15 cellular contexts compared by ENCODE assay signal in genomic region chr1:208157769-208158168, GRCh38.
DNase-seq lines count a peak whose midpoint lies in the region; ATAC-seq and TF ChIP-seq lines count a peak whose summit lies in the region.
"Had no signal": no experiment of that assay in that cellular context is flagged by ENCODE, and none has a peak within 500 bp of the region (broad histone marks: within the 10 kb centered on the region; RNA-seq: fewer than 3 reads in every experiment).

No MANE protein-coding gene starts in this region.

- no peak overlapping the region for H3K4ac ChIP-seq in mesenchymal stem cell (ENCODE audit: low read depth in 1 of 2, low read length in 2 of 2)

- peak overlapping the region; percentile 7 for H4K91ac ChIP-seq in mesenchymal stem cell (ENCODE audit: low read length)

- 100% methylated on average over 3 of the region's 3 CpGs for WGBS in mesenchymal stem cell
- 69 to 76% methylated on average over 3 of the region's 3 CpGs for WGBS in thyroid gland, 2 donors

- H3K4me3 ChIP-seq in HUES6 (ENCODE audit: low read depth, low read length): no peak overlapping the region
- H3K4me3 ChIP-seq in choroid plexus epithelial cell (ENCODE audit: low read depth, low read length): no peak overlapping the region
- H3K4me3 ChIP-seq in mesenchymal stem cell (ENCODE audit: insufficient read depth in 1 of 2, low read depth in 1 of 2, low read length in 2 of 2): no peak overlapping the region
- H3K4me3 ChIP-seq in thyroid gland (replicated peaks in 1 of 3): no peak overlapping the region
- H3K4me3 ChIP-seq: GM23248 had no signal

- no peak overlapping the region for H3K18ac ChIP-seq in mesenchymal stem cell (ENCODE audit: low read depth in 1 of 2, low read length in 2 of 2)

- H3K9ac ChIP-seq in HUES6 (ENCODE audit: low read length) (peak overlapping the region; percentile 4), mesenchymal stem cell (ENCODE audit: low read length) (no peak overlapping the region)
- H3K9ac ChIP-seq: GM23248 had no signal

- no peaks in the 10 kb centered on the region for H3K9me3 ChIP-seq in HUES6 (ENCODE audit: control insufficient read depth, insufficient read depth, low read depth, low read length)
- H3K9me3 ChIP-seq in mesenchymal stem cell (ENCODE audit: control insufficient read depth, low read length): no peaks in the 10 kb centered on the region
- no peaks in the 10 kb centered on the region for H3K9me3 ChIP-seq in thyroid gland

- TF ChIP-seq CTCF in choroid plexus epithelial cell (conservative IDR thresholded peaks at IDR 0.05; ENCODE audit: low read depth, low read length) (no peak), thyroid gland (IDR thresholded peaks at IDR 0.05) (no peak)

- H3K27me3 ChIP-seq in HUES6 (ENCODE audit: control insufficient read depth, insufficient read depth, low read length) (peaks cover 5% of the 10 kb centered on the region; the same call in 1 of the 2 replicates), mesenchymal stem cell (ENCODE audit: control insufficient read depth in 1 of 2, insufficient read depth in 1 of 2, low read length in 2 of 2) (peaks cover 0 to 6% of the 10 kb centered on the region in 2 experiments), thyroid gland (no peaks in the 10 kb centered on the region)

- no peak overlapping the region for H2BK5ac ChIP-seq in mesenchymal stem cell (ENCODE audit: low read depth, low read length, poor library complexity, severe bottlenecking)

- no peaks in the 10 kb centered on the region for H3K36me3 ChIP-seq in HUES6 (ENCODE audit: control insufficient read depth, insufficient read depth, low read length)
- no peaks in the 10 kb centered on the region for H3K36me3 ChIP-seq in mesenchymal stem cell (ENCODE audit: control insufficient read depth in 1 of 2, insufficient read depth in 2 of 2, low read depth in 1 of 2, low read length in 2 of 2)
- no peaks in the 10 kb centered on the region for H3K36me3 ChIP-seq in thyroid gland

- H2BK120ac ChIP-seq in mesenchymal stem cell (ENCODE audit: low read depth, low read length): peak overlapping the region; percentile 3

- peaks cover 54% of the 10 kb centered on the region for H3K4me1 ChIP-seq in HUES6 (ENCODE audit: control insufficient read depth, insufficient read depth, low read length)
- peaks cover 18% of the 10 kb centered on the region for H3K4me1 ChIP-seq in mesenchymal stem cell (ENCODE audit: control insufficient read depth, insufficient read depth, low read depth, low read length)
- H3K4me1 ChIP-seq in thyroid gland: peaks cover 28 to 67% of the 10 kb centered on the region in 2 donors

- no peak overlapping the region for H2AFZ ChIP-seq in mesenchymal stem cell (ENCODE audit: low read depth, low read length)
- H2AFZ ChIP-seq: GM23248 had no signal

- H3K27ac ChIP-seq in HUES6 (ENCODE audit: low read depth, low read length) (no peak overlapping the region), mesenchymal stem cell (ENCODE audit: low read length, poor library complexity, severe bottlenecking) (no peak overlapping the region), thyroid gland (no peak overlapping the region)
- H3K27ac ChIP-seq: C4-2B, GM23248 had no signal

- no peak overlapping the region for H2BK15ac ChIP-seq in mesenchymal stem cell (ENCODE audit: low read depth, poor library complexity, severe bottlenecking)

- no peaks in the 10 kb centered on the region for H3K79me1 ChIP-seq in mesenchymal stem cell (replicated peaks; ENCODE audit: low read length, poor library complexity, severe bottlenecking)

- H4K8ac ChIP-seq in mesenchymal stem cell (ENCODE audit: low read length): no peak overlapping the region

- H2AK5ac ChIP-seq in mesenchymal stem cell (ENCODE audit: low read length, severe bottlenecking): no peak overlapping the region

- no peak overlapping the region for H3K4me2 ChIP-seq in mesenchymal stem cell (ENCODE audit: low read length, poor library complexity, severe bottlenecking)

- no peak for TF ChIP-seq POLR2A in thyroid gland (IDR thresholded peaks at IDR 0.05)

- intact Hi-C loops in thyroid gland (cut with DNase I): no loop called here

- no peak for ATAC-seq in HG03280 (IDR thresholded peaks at IDR 0.05; ENCODE audit: unreplicated experiment)

- H3K23ac ChIP-seq in mesenchymal stem cell (ENCODE audit: low read length in 2 of 2): no peak overlapping the region

- H2BK12ac ChIP-seq in mesenchymal stem cell (ENCODE audit: low read length in 2 of 2): peak overlapping the region in 1 of 2 experiments; percentile 38

- no peak overlapping the region for H3K14ac ChIP-seq in mesenchymal stem cell (ENCODE audit: low read length in 2 of 2)

- DNase-seq in choroid plexus epithelial cell (ENCODE audit: low read depth): peak; percentile 39
- no peak for DNase-seq in mesenchymal stem cell
- DNase-seq in thyroid gland: peak; percentile 23 to 26
- no peak for DNase-seq in NCI-H446 (lab: John Stamatoyannopoulos, UW)
- DNase-seq in activated naive CD4-positive, alpha-beta T cell treated with Interleukin-2 at 50 U/mL for 16 hours: no peak
- DNase-seq: DMS 273 treated with DMSO at 0.1 percent for 48 hours, GF-D8, GM23248, NCI-H187, NCI-H345, NCI-H748 treated with DMSO at 0.1 percent for 48 hours, RPMI8226 had no signal

Comparison
In these comparisons a context has a peak if more than half of its experiments do, and no peak if none do; other contexts are left out.
1. DNase-seq: peak in choroid plexus epithelial cell (single experiment) and thyroid gland (2 of 2); none in mesenchymal stem cell (single experiment), NCI-H446 (0 of 2) and activated naive CD4-positive, alpha-beta T cell treated with Interleukin-2 at 50 U/mL for 16 hours (single experiment).